ENCODE assay signal across 8 cellular contexts in genomic region chr2:23460228-23460627, GRCh38.
DNase-seq lines count a peak whose midpoint lies in the region; ATAC-seq and TF ChIP-seq lines count a peak whose summit lies in the region.

No MANE protein-coding gene starts in this region.

- POLR2A ChIA-PET in naive thymus-derived CD8-positive, alpha-beta T cell (lab: Charles Lee), result no interaction called here

- H3K9me2 ChIP-seq in SU-DHL-6 (replicated peaks; ENCODE audit: insufficient read depth, low read length), result no peaks in the 10 kb centered on the region

- 62% methylated on average over 1 of the region's 1 CpG for WGBS in mesenchymal stem cell
- WGBS in aorta, 2 donors, result 90 to 93% methylated on average over 1 of the region's 1 CpG

- no peak overlapping the region for H3K4ac ChIP-seq in mesenchymal stem cell (ENCODE audit: low read depth in 1 of 2, low read length in 2 of 2)

- H3K4me2 ChIP-seq in SU-DHL-6 (ENCODE audit: low read depth, low read length, poor library complexity, severe bottlenecking), result no peak overlapping the region
- no peak overlapping the region for H3K4me2 ChIP-seq in mesenchymal stem cell (ENCODE audit: low read length, poor library complexity, severe bottlenecking)

- DNase-seq in GM06990 (ENCODE audit: extremely low read depth, insufficient read length), result no peak
- peak; percentile 66 for DNase-seq in H7
- peak; percentile 55 for DNase-seq in mesenchymal stem cell
- no peak for DNase-seq in naive thymus-derived CD8-positive, alpha-beta T cell
- no peak for DNase-seq in aorta
- DNase-seq in uterus, result no peak
- no peak for DNase-seq in NCI-H187 treated with DMSO at 0.1 percent for 48 hours (lab: John Stamatoyannopoulos, UW)

- H4K91ac ChIP-seq in mesenchymal stem cell (ENCODE audit: low read length), result no peak overlapping the region

- TF ChIP-seq POLR2A in uterus (IDR thresholded peaks at IDR 0.05), result no peak

- H3K27me3 ChIP-seq in GM06990 (replicated peaks; ENCODE audit: control insufficient read depth, insufficient read depth, low read length), result no peaks in the 10 kb centered on the region
- H3K27me3 ChIP-seq in H7 (ENCODE audit: control insufficient read depth, insufficient read depth, low read length), result no peaks in the 10 kb centered on the region
- H3K27me3 ChIP-seq in SU-DHL-6 (ENCODE audit: low read length), result no peaks in the 10 kb centered on the region
- no peaks in the 10 kb centered on the region for H3K27me3 ChIP-seq in mesenchymal stem cell (ENCODE audit: control insufficient read depth in 1 of 2, insufficient read depth in 1 of 2, low read length in 2 of 2)
- no peaks in the 10 kb centered on the region for H3K27me3 ChIP-seq in aorta (ENCODE audit: control insufficient read depth in 1 of 2, insufficient read depth in 2 of 2, low read length in 1 of 2)
- H3K27me3 ChIP-seq in uterus, result no peaks in the 10 kb centered on the region

- no peak overlapping the region for H3K4me3 Mint-ChIP-seq in naive thymus-derived CD8-positive, alpha-beta T cell

- H3K4me3 ChIP-seq in GM06990 (replicated peaks; ENCODE audit: low read depth, low read length), result no peak overlapping the region
- no peak overlapping the region for H3K4me3 ChIP-seq in H7 (ENCODE audit: insufficient read depth, low read depth, low read length)
- H3K4me3 ChIP-seq in SU-DHL-6 (ENCODE audit: insufficient read depth, low read length, poor library complexity, severe bottlenecking), result no peak overlapping the region
- H3K4me3 ChIP-seq in mesenchymal stem cell (ENCODE audit: insufficient read depth in 1 of 2, low read depth in 1 of 2, low read length in 2 of 2), result no peak overlapping the region
- no peak overlapping the region for H3K4me3 ChIP-seq in aorta (ENCODE audit: low read length in 2 of 2)
- H3K4me3 ChIP-seq in uterus, result no peak overlapping the region

- no peaks in the 10 kb centered on the region for H3K36me3 Mint-ChIP-seq in naive thymus-derived CD8-positive, alpha-beta T cell

- no peak overlapping the region for H2AFZ ChIP-seq in SU-DHL-6 (ENCODE audit: low read depth, low read length, severe bottlenecking)
- H2AFZ ChIP-seq in mesenchymal stem cell (ENCODE audit: low read depth, low read length), result no peak overlapping the region

- H4K8ac ChIP-seq in mesenchymal stem cell (ENCODE audit: low read length), result no peak overlapping the region

- H3K36me3 ChIP-seq in GM06990 (ENCODE audit: control insufficient read depth, insufficient read depth, low read length) (no peaks in the 10 kb centered on the region), H7 (replicated peaks; ENCODE audit: control insufficient read depth, insufficient read depth, low read length) (no peaks in the 10 kb centered on the region), SU-DHL-6 (ENCODE audit: low read length) (no peaks in the 10 kb centered on the region), mesenchymal stem cell (ENCODE audit: control insufficient read depth in 1 of 2, insufficient read depth in 2 of 2, low read depth in 1 of 2, low read length in 2 of 2) (peaks cover 0 to 4% of the 10 kb centered on the region in 2 experiments), aorta (ENCODE audit: control insufficient read depth in 1 of 2, insufficient read depth in 2 of 2, low read length in 1 of 2) (no peaks in the 10 kb centered on the region), uterus (no peaks in the 10 kb centered on the region)

- no peak overlapping the region for H3K18ac ChIP-seq in mesenchymal stem cell (ENCODE audit: low read depth in 1 of 2, low read length in 2 of 2)

- intact Hi-C loops in aorta (cut with DNase I), result no loop called here
- intact Hi-C loops in uterus (cut with DNase I; ENCODE audit: low total_unique reads), result no loop called here

- H3K23ac ChIP-seq in mesenchymal stem cell (ENCODE audit: low read length in 2 of 2), result no peak overlapping the region

- no peak overlapping the region for H3K27ac ChIP-seq in SU-DHL-6 (ENCODE audit: low read depth, low read length)
- no peak overlapping the region for H3K27ac ChIP-seq in mesenchymal stem cell (ENCODE audit: low read length, poor library complexity, severe bottlenecking)
- H3K27ac ChIP-seq in aorta (ENCODE audit: low read depth in 1 of 2, low read length in 2 of 2), result no peak overlapping the region
- H3K27ac ChIP-seq in uterus, result no peak overlapping the region

- peaks cover 17% of the 10 kb centered on the region for H3K79me1 ChIP-seq in mesenchymal stem cell (replicated peaks; ENCODE audit: low read length, poor library complexity, severe bottlenecking)

- H3F3A ChIP-seq in SU-DHL-6 (ENCODE audit: insufficient read depth), result no peaks in the 10 kb centered on the region

- H3K9me3 Mint-ChIP-seq in naive thymus-derived CD8-positive, alpha-beta T cell, result no peaks in the 10 kb centered on the region

- no peak overlapping the region for H2BK5ac ChIP-seq in mesenchymal stem cell (ENCODE audit: low read depth, low read length, poor library complexity, severe bottlenecking)

- H3K4me1 Mint-ChIP-seq in naive thymus-derived CD8-positive, alpha-beta T cell, result peaks cover 0 to 2% (median under 1%) of the 10 kb centered on the region in 4 donors

- peaks cover 9 to 33% (median 16%) of the 10 kb centered on the region in 5 donors for H3K27me3 Mint-ChIP-seq in naive thymus-derived CD8-positive, alpha-beta T cell

- no peak overlapping the region for H2BK12ac ChIP-seq in mesenchymal stem cell (ENCODE audit: low read length in 2 of 2)

- H3K9me3 ChIP-seq in SU-DHL-6 (ENCODE audit: insufficient read depth, low read length), result no peaks in the 10 kb centered on the region
- no peaks in the 10 kb centered on the region for H3K9me3 ChIP-seq in mesenchymal stem cell (ENCODE audit: control insufficient read depth, low read length)
- no peaks in the 10 kb centered on the region for H3K9me3 ChIP-seq in aorta (ENCODE audit: control insufficient read depth, low read length)
- no peaks in the 10 kb centered on the region for H3K9me3 ChIP-seq in uterus

- no peak overlapping the region for H3K9ac ChIP-seq in SU-DHL-6 (ENCODE audit: low read length)
- no peak overlapping the region for H3K9ac ChIP-seq in mesenchymal stem cell (ENCODE audit: low read length)

- H4K20me1 ChIP-seq in SU-DHL-6 (ENCODE audit: low read depth, low read length), result no peaks in the 10 kb centered on the region

- TF ChIP-seq CTCF in GM06990 (IDR thresholded peaks at IDR 0.05; ENCODE audit: insufficient read depth, low read length, poor library complexity, severe bottlenecking), result peak; percentile 81
- TF ChIP-seq CTCF in SU-DHL-6 (IDR thresholded peaks at IDR 0.05; ENCODE audit: insufficient read depth, low read length, poor library complexity, severe bottlenecking), result peak; percentile 45
- TF ChIP-seq CTCF in uterus (IDR thresholded peaks at IDR 0.05), result peak in 1 of 4 experiments; percentile 20

- no peak overlapping the region for H3K14ac ChIP-seq in mesenchymal stem cell (ENCODE audit: low read length in 2 of 2)

- no peak overlapping the region for H2AK5ac ChIP-seq in mesenchymal stem cell (ENCODE audit: low read length, severe bottlenecking)

- peaks cover 5% of the 10 kb centered on the region for H3K4me1 ChIP-seq in mesenchymal stem cell (ENCODE audit: control insufficient read depth, insufficient read depth, low read depth, low read length)
- no peaks in the 10 kb centered on the region for H3K4me1 ChIP-seq in aorta (ENCODE audit: control insufficient read depth in 1 of 2, insufficient read depth in 2 of 2, low read length in 2 of 2)
- H3K4me1 ChIP-seq in uterus, result no peaks in the 10 kb centered on the region

- no peaks in the 10 kb centered on the region for H3K79me2 ChIP-seq in SU-DHL-6 (ENCODE audit: insufficient read depth, low read length)

- no peak overlapping the region for H2BK15ac ChIP-seq in mesenchymal stem cell (ENCODE audit: low read depth, poor library complexity, severe bottlenecking)

- H2BK120ac ChIP-seq in mesenchymal stem cell (ENCODE audit: low read depth, low read length), result no peak overlapping the region

- ATAC-seq in naive thymus-derived CD8-positive, alpha-beta T cell, result no peak
- ATAC-seq in aorta (ENCODE audit: low FRiP score), result no peak

- H3K27ac Mint-ChIP-seq in naive thymus-derived CD8-positive, alpha-beta T cell, result no peak overlapping the region

Comparison
In these comparisons a context has a peak if more than half of its experiments do, and no peak if none do; other contexts are left out.
1. DNase-seq: peak in H7 (single experiment) and mesenchymal stem cell (single experiment); none in GM06990 (single experiment), naive thymus-derived CD8-positive, alpha-beta T cell (0 of 10), aorta (0 of 2), uterus (0 of 2) and NCI-H187 treated with DMSO at 0.1 percent for 48 hours (single experiment).